1 cellular context compared by ENCODE assay signal in genomic region chr19:7417671-7418324, GRCh38.
TF ChIP-seq lines count a peak whose summit lies in the region.

No MANE protein-coding gene starts in this region.

TF ChIP-seq in IMR-90, 13 proteins besides CTCF, POLR2A, EP300 and RAD21 (continued from another document):
- TF ChIP-seq NFE2L2 (IDR thresholded peaks at IDR 0.05; ENCODE audit: low read depth, low read length) = no peak
TF ChIP-seq in IMR-90: peak in this region for 0.
